ENCODE assay signal across 1 cellular context in the genomic region with DNA sequence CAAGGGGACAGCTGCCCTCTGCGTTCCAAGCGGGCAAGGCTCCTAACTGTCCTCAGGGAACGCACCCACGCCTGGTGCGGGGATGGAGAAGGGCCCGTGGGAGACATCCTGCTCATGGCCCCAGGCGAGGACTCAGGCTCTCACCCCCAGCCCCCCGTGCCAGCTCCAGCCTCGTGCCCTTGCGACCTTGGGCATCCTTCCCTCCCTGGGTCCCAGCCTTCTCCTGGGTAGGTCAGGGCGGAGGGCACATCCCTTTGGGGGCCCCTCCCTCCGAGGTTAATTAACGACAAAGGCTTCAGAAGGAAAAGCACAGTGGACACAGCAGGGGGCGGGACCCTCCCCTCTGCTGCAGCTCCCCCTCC.
TF ChIP-seq lines count a peak whose summit lies in the region.

No MANE protein-coding gene starts in this region.

TF ChIP-seq in IMR-90, 13 proteins besides CTCF, POLR2A, EP300 and RAD21:
- no peak for TF ChIP-seq RCOR1 (IDR thresholded peaks at IDR 0.05; ENCODE audit: insufficient replicate concordance, low read length)
- TF ChIP-seq MXI1 (IDR thresholded peaks at IDR 0.05; ENCODE audit: borderline replicate concordance, low read depth, low read length): no peak
- TF ChIP-seq SMC3 (IDR thresholded peaks at IDR 0.05; ENCODE audit: low read depth, low read length): no peak
- TF ChIP-seq CHD1 (IDR thresholded peaks at IDR 0.05; ENCODE audit: low read depth, low read length): no peak
- no peak for TF ChIP-seq RFX5 (IDR thresholded peaks at IDR 0.05; ENCODE audit: low read depth, low read length)
- no peak for TF ChIP-seq MAFK (IDR thresholded peaks at IDR 0.05; ENCODE audit: low read depth, low read length)
- TF ChIP-seq, protein P1, sequence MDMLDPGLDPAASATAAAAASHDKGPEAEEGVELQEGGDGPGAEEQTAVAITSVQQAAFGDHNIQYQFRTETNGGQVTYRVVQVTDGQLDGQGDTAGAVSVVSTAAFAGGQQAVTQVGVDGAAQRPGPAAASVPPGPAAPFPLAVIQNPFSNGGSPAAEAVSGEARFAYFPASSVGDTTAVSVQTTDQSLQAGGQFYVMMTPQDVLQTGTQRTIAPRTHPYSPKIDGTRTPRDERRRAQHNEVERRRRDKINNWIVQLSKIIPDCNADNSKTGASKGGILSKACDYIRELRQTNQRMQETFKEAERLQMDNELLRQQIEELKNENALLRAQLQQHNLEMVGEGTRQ (IDR thresholded peaks at IDR 0.05; ENCODE audit: low read depth, low read length): no peak
- TF ChIP-seq BHLHE40 (IDR thresholded peaks at IDR 0.05; ENCODE audit: low read depth, low read length): no peak
- TF ChIP-seq MAZ (IDR thresholded peaks at IDR 0.05; ENCODE audit: borderline replicate concordance, low read depth, low read length): no peak
- TF ChIP-seq CEBPB (IDR thresholded peaks at IDR 0.05; ENCODE audit: low read depth, low read length): no peak
- TF ChIP-seq FOS (IDR thresholded peaks at IDR 0.05; ENCODE audit: low read depth, low read length): no peak
- TF ChIP-seq, protein P2, sequence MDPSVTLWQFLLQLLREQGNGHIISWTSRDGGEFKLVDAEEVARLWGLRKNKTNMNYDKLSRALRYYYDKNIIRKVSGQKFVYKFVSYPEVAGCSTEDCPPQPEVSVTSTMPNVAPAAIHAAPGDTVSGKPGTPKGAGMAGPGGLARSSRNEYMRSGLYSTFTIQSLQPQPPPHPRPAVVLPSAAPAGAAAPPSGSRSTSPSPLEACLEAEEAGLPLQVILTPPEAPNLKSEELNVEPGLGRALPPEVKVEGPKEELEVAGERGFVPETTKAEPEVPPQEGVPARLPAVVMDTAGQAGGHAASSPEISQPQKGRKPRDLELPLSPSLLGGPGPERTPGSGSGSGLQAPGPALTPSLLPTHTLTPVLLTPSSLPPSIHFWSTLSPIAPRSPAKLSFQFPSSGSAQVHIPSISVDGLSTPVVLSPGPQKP (IDR thresholded peaks at IDR 0.05; ENCODE audit: borderline replicate concordance, low read depth, low read length): no peak
